Comparison of ENCODE assay signal across 16 cellular contexts in the genomic region with DNA sequence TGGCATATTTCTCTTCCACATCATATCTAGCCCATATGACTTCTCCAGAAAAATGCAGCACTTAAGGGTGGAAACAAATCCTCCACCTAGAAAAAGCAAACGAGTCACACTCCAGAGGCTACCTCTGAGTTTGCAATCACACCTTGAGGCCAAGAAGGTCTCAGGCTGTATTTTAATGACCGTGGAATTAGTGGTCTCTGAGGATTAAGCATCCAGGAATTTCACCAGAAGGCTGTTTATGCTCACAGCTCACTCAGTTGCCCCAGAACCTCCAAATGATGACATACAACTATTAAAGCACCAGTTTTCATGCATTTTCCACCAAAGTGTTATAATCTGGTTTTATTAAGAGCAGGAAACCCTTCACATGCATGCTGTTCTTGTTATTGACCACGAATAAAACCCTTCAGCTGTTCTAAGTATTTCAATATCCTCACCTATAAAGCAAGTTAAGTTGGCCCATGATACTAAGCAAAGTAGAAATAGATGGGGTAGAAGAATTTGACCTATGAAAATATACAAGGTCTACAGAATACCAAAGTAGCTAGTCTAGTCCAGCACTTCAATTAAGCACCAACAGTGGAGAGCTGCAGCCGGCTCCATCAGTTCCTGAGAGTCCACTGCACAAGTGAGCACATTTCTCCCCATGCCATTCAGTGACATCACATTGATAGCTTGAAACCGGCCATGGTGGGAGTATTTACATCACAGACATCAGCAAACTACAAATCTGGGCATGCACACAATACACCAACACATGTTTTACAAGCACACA. TPM values are rescaled to one million over a fixed set of nuclear protein-coding genes. Genes with fewer than 3 reads are reported as not detected.
A peak's percentile ranks its signal among the peaks of the same experiment; 100 is the strongest.
DNase-seq lines count a peak whose midpoint lies in the region; ATAC-seq and TF ChIP-seq lines count a peak whose summit lies in the region.
"Had no signal": no experiment of that assay in that cellular context is flagged by ENCODE, and none has a peak within 500 bp of the region (broad histone marks: within the 10 kb centered on the region; RNA-seq: fewer than 3 reads in every experiment).

No MANE protein-coding gene starts in this region.

- H3K9me2 ChIP-seq in Loucy (replicated peaks; ENCODE audit: low read depth, low read length): no peaks in the 10 kb centered on the region

- H3K36me3 ChIP-seq in Loucy (ENCODE audit: insufficient read depth, low read length) (no peaks in the 10 kb centered on the region), fibroblast of lung (ENCODE audit: control insufficient read depth, insufficient read depth, low read length) (no peaks in the 10 kb centered on the region), psoas muscle (ENCODE audit: insufficient read depth in 1 of 2, low read depth in 1 of 2) (no peaks in the 10 kb centered on the region)

- H3K4me1 ChIP-seq in Loucy (ENCODE audit: insufficient read depth, low read length, poor library complexity, severe bottlenecking): peaks cover 80% of the 10 kb centered on the region
- H3K4me1 ChIP-seq in fibroblast of lung (ENCODE audit: control insufficient read depth, extremely low read depth, insufficient read depth, low read length): peaks cover 10% of the 10 kb centered on the region
- H3K4me1 ChIP-seq in psoas muscle: no peaks in the 10 kb centered on the region

- peak overlapping the region; percentile 15 for H3K4me3 ChIP-seq in Loucy (ENCODE audit: low read length, poor library complexity, severe bottlenecking)
- H3K4me3 ChIP-seq in fibroblast of lung (replicated peaks in 1 of 4; ENCODE audit: control extremely low read depth in 1 of 4, insufficient read depth in 1 of 4, low read depth in 3 of 4, low read length in 4 of 4): no peak overlapping the region
- H3K4me3 ChIP-seq in psoas muscle: no peak overlapping the region
- H3K4me3 ChIP-seq: GM12878 had no signal

- no peaks in the 10 kb centered on the region for H3K9me3 Mint-ChIP-seq in activated naive CD4-positive, alpha-beta T cell treated with anti-CD3 and anti-CD28 coated beads, Interleukin-2, amount 50 U/mL, for 24 hours
- H3K9me3 Mint-ChIP-seq in activated naive CD4-positive, alpha-beta T cell treated with anti-CD3 and anti-CD28 coated beads, Interleukin-2, amount 10 ng/mL, durations not matched to agents 7 days and 5 days: no peaks in the 10 kb centered on the region
- no peaks in the 10 kb centered on the region for H3K9me3 Mint-ChIP-seq in type B pancreatic cell
- H3K9me3 Mint-ChIP-seq: neural crest cell had no signal

- H3K9ac ChIP-seq in Loucy (ENCODE audit: low read depth, low read length, poor library complexity, severe bottlenecking) (peak overlapping the region; percentile 14), fibroblast of lung (ENCODE audit: insufficient read depth, low read length) (no peak overlapping the region)

- H4K20me1 ChIP-seq in Loucy (ENCODE audit: insufficient read depth, low read length, poor library complexity, severe bottlenecking): no peaks in the 10 kb centered on the region
- H4K20me1 ChIP-seq in fibroblast of lung (ENCODE audit: control insufficient read depth, extremely low read depth, insufficient read depth, low read length): no peaks in the 10 kb centered on the region

- peak overlapping the region; percentile 80 for H3K27ac Mint-ChIP-seq in activated naive CD4-positive, alpha-beta T cell treated with anti-CD3 and anti-CD28 coated beads, Interleukin-2, amount 50 U/mL, for 24 hours
- no peak overlapping the region for H3K27ac Mint-ChIP-seq in activated naive CD4-positive, alpha-beta T cell treated with anti-CD3 and anti-CD28 coated beads, Interleukin-2, amount 10 ng/mL, durations not matched to agents 7 days and 5 days
- H3K27ac Mint-ChIP-seq in type B pancreatic cell: no peak overlapping the region

- peaks cover 9% of the 10 kb centered on the region for H3F3A ChIP-seq in Loucy (ENCODE audit: low read depth)

- H3K4me2 ChIP-seq in Loucy (ENCODE audit: low read depth, low read length, poor library complexity, severe bottlenecking) (peak overlapping the region; percentile 25), fibroblast of lung (ENCODE audit: extremely low read depth, insufficient read depth, low read length) (no peak overlapping the region)

- ATAC-seq in psoas muscle: no peak
- ATAC-seq: GM12878 had no signal

- CTCF ChIA-PET in activated naive CD4-positive, alpha-beta T cell treated with anti-CD3 and anti-CD28 coated beads, Interleukin-2, amount 10 ng/mL, durations not matched to agents 7 days and 5 days (lab: Charles Lee): interaction anchor here (0.7 to 6.9 kb wide), 4 partner anchors 14 to 38 kb away, joined by 3 to 97 read pairs (median 4); no protein-coding TSS in a partner anchor

- H3K79me2 ChIP-seq in Loucy (ENCODE audit: insufficient read depth, low read length) (peaks cover 13% of the 10 kb centered on the region; the same call in 1 of the 2 replicates), fibroblast of lung (ENCODE audit: control insufficient read depth, insufficient read depth, low read length) (no peaks in the 10 kb centered on the region)

- WGBS in psoas muscle, 3 donors: 61 to 68% (median 64%) methylated on average over 5 of the region's 5 CpGs

- H3K9me3 ChIP-seq in Loucy (ENCODE audit: insufficient read depth, low read depth, low read length): no peaks in the 10 kb centered on the region
- no peaks in the 10 kb centered on the region for H3K9me3 ChIP-seq in fibroblast of lung (ENCODE audit: control insufficient read depth, insufficient read depth, low read depth, low read length)
- H3K9me3 ChIP-seq in psoas muscle: no peaks in the 10 kb centered on the region

- peaks cover 55% of the 10 kb centered on the region for H3K4me1 Mint-ChIP-seq in activated naive CD4-positive, alpha-beta T cell treated with anti-CD3 and anti-CD28 coated beads, Interleukin-2, amount 50 U/mL, for 24 hours
- peaks cover 51% of the 10 kb centered on the region for H3K4me1 Mint-ChIP-seq in activated naive CD4-positive, alpha-beta T cell treated with anti-CD3 and anti-CD28 coated beads, Interleukin-2, amount 10 ng/mL, durations not matched to agents 7 days and 5 days
- peaks cover 17% of the 10 kb centered on the region for H3K4me1 Mint-ChIP-seq in type B pancreatic cell (ENCODE audit: unreplicated experiment)

- H2AFZ ChIP-seq in Loucy (ENCODE audit: low read length) (no peak overlapping the region), fibroblast of lung (ENCODE audit: low read length) (no peak overlapping the region)

- H3K36me3 Mint-ChIP-seq in activated naive CD4-positive, alpha-beta T cell treated with anti-CD3 and anti-CD28 coated beads, Interleukin-2, amount 50 U/mL, for 24 hours: no peaks in the 10 kb centered on the region
- H3K36me3 Mint-ChIP-seq in activated naive CD4-positive, alpha-beta T cell treated with anti-CD3 and anti-CD28 coated beads, Interleukin-2, amount 10 ng/mL, durations not matched to agents 7 days and 5 days: no peaks in the 10 kb centered on the region
- H3K36me3 Mint-ChIP-seq in type B pancreatic cell: no peaks in the 10 kb centered on the region

- H3K4me3 Mint-ChIP-seq in activated naive CD4-positive, alpha-beta T cell treated with anti-CD3 and anti-CD28 coated beads, Interleukin-2, amount 50 U/mL, for 24 hours: no peak overlapping the region
- H3K4me3 Mint-ChIP-seq in activated naive CD4-positive, alpha-beta T cell treated with anti-CD3 and anti-CD28 coated beads, Interleukin-2, amount 10 ng/mL, durations not matched to agents 7 days and 5 days: no peak overlapping the region
- no peak overlapping the region for H3K4me3 Mint-ChIP-seq in type B pancreatic cell
- H3K4me3 Mint-ChIP-seq: neural crest cell had no signal

- H3K27ac ChIP-seq in fibroblast of lung (ENCODE audit: insufficient read depth, low read length): no peak overlapping the region
- H3K27ac ChIP-seq in psoas muscle: no peak overlapping the region

- no peak for DNase-seq in activated naive CD4-positive, alpha-beta T cell treated with anti-CD3 and anti-CD28 coated beads, Interleukin-2, amount 10 ng/mL, durations not matched to agents 7 days and 5 days
- DNase-seq in fibroblast of lung (ENCODE audit: low read depth in 2 of 2): peak; percentile 17 to 28
- DNase-seq in type B pancreatic cell (ENCODE audit: extremely low spot score, unreplicated experiment): peak; percentile 24
- DNase-seq in cardiac septum (ENCODE audit: low spot score): no peak
- no peak for DNase-seq in glomerular visceral epithelial cell (ENCODE audit: extremely low spot score)
- DNase-seq in psoas muscle: no peak
- DNase-seq: NCI-H1417, NCI-H524 treated with DMSO at 0.1 percent for 48 hours, retina, SIG-M5 had no signal

- TF ChIP-seq CTCF in Loucy (conservative IDR thresholded peaks at IDR 0.05; ENCODE audit: low read length): no peak
- TF ChIP-seq CTCF in fibroblast of lung (conservative IDR thresholded peaks at IDR 0.05 in 1 of 2, IDR thresholded peaks at IDR 0.05 in 1 of 2; ENCODE audit: low read depth in 1 of 2, low read length in 2 of 2): no peak
- no peak for TF ChIP-seq CTCF in type B pancreatic cell (conservative IDR thresholded peaks at IDR 0.05)
- no peak for TF ChIP-seq CTCF in psoas muscle (IDR thresholded peaks at IDR 0.05)

- intact Hi-C loops in cardiac septum (cut with DNase I) (no loop called here), psoas muscle (cut with DNase I) (loop anchor here in 1 of 2 donors (10.0 kb wide), 1 partner anchor 390 kb away; the partner anchor contains the start of gene PSTPIP2)

- peaks cover 3% of the 10 kb centered on the region for H3K27me3 Mint-ChIP-seq in activated naive CD4-positive, alpha-beta T cell treated with anti-CD3 and anti-CD28 coated beads, Interleukin-2, amount 50 U/mL, for 24 hours
- peaks cover 45% of the 10 kb centered on the region for H3K27me3 Mint-ChIP-seq in activated naive CD4-positive, alpha-beta T cell treated with anti-CD3 and anti-CD28 coated beads, Interleukin-2, amount 10 ng/mL, durations not matched to agents 7 days and 5 days
- peaks cover 16% of the 10 kb centered on the region for H3K27me3 Mint-ChIP-seq in type B pancreatic cell

- H3K27me3 ChIP-seq in Loucy (ENCODE audit: insufficient read depth, low read length, poor library complexity, severe bottlenecking) (no peaks in the 10 kb centered on the region), fibroblast of lung (ENCODE audit: control insufficient read depth, insufficient read depth, low read length) (no peaks in the 10 kb centered on the region), psoas muscle (ENCODE audit: insufficient read depth in 3 of 3, low read length in 2 of 3) (peaks cover 0 to 3% (median 0%) of the 10 kb centered on the region in 3 donors)

RNA-seq across cellular contexts. Expression of gene SLC14A1, which starts 39.5 kb away (rescaled TPM):
- total RNA-seq in fibroblast of lung (2.3 and 31.0 TPM in 2 replicates), type B pancreatic cell (ENCODE audit: low replicate concordance) (0.76 and 2.4 TPM in 2 replicates), cardiac septum (12.4 TPM), psoas muscle (10 to 100 TPM in 1 of 4 donors, 1 to 10 TPM in 3; 1.5 to 10.9 (median 6.7) TPM)
- polyA plus RNA-seq in fibroblast of lung (8.0 and 56.5 TPM in 2 replicates), psoas muscle (1 to 10 TPM; 1.3 to 8.2 (median 2.6) TPM)
- polyA plus RNA-seq in fibroblast of lung (2012): 4.2 and 39.4 TPM in 2 replicates
- polyA minus RNA-seq in fibroblast of lung (ENCODE audit: low replicate concordance): 27.4 and 100 TPM in 2 replicates
- total RNA-seq: A673, G401, neural crest cell had no signal

Comparison
In these comparisons a context has a peak if more than half of its experiments do, and no peak if none do; other contexts are left out.
1. DNase-seq: peak in fibroblast of lung (2 of 2) and type B pancreatic cell (single experiment); none in activated naive CD4-positive, alpha-beta T cell treated with anti-CD3 and anti-CD28 coated beads, Interleukin-2, amount 10 ng/mL, durations not matched to agents 7 days and 5 days (single experiment), cardiac septum (single experiment), glomerular visceral epithelial cell (single experiment) and psoas muscle (0 of 2).